16 cellular contexts compared by ENCODE assay signal in genomic region chr6:136137008-136137689, GRCh38.
DNase-seq lines count a peak whose midpoint lies in the region; ATAC-seq, FAIRE-seq and TF ChIP-seq lines count a peak whose summit lies in the region.
"Had no signal": no experiment of that assay in that cellular context is flagged by ENCODE, and none has a peak within 500 bp of the region (broad histone marks: within the 10 kb centered on the region; RNA-seq: fewer than 3 reads in every experiment).

No MANE protein-coding gene starts in this region.

- no peak overlapping the region for H3K4me3 ChIP-seq in osteoblast (ENCODE audit: insufficient read depth, low read length)
- H3K4me3 ChIP-seq: BLaER1, GM23338, lung, upper lobe of right lung had no signal

- TF ChIP-seq CTCF in osteoblast (IDR thresholded peaks at IDR 0.05; ENCODE audit: extremely low read depth, low read depth, low read length) = no peak

- DNase-seq in H54 (ENCODE audit: insufficient read length, low spot score) = no peak
- peak; percentile 40 for DNase-seq in NCI-H774 (lab: John Stamatoyannopoulos, UW)
- peak; percentile 15 for DNase-seq in globus pallidus (ENCODE audit: low spot score)
- no peak for DNase-seq in osteoblast (ENCODE audit: insufficient read length, low spot score, missing footprints)
- no peak for DNase-seq in activated gamma-delta T cell (lab: John Stamatoyannopoulos, UW)
- DNase-seq in NCI-H1694 treated with DMSO at 0.1 percent for 48 hours (lab: John Stamatoyannopoulos, UW) = no peak
- no peak for DNase-seq in activated naive CD4-positive, alpha-beta T cell treated with anti-CD3 and anti-CD28 coated beads, Interleukin-2, amount 50 U/mL, for 72 hours (ENCODE audit: low spot score in 2 of 2)
- DNase-seq: activated effector memory CD4-positive, alpha-beta T cell treated with Interleukin-2 at 50 U/mL for 16 hours; DMS53; NCI-H2171; upper lobe of right lung had no signal

- peaks cover 36% of the 10 kb centered on the region for H3K79me2 ChIP-seq in osteoblast (ENCODE audit: insufficient read depth, low read length)

- no peak overlapping the region for H3K4me2 ChIP-seq in osteoblast (ENCODE audit: insufficient read depth, low read length)
- H3K4me2 ChIP-seq: BLaER1, GM23338 had no signal

- H3K36me3 Mint-ChIP-seq in activated naive CD4-positive, alpha-beta T cell treated with anti-CD3 and anti-CD28 coated beads, Interleukin-2, amount 50 U/mL, for 72 hours = peaks cover 0 to 7% of the 10 kb centered on the region in 2 donors
- H3K36me3 Mint-ChIP-seq: stimulated activated effector memory CD8-positive, alpha-beta T cell treated with anti-CD3 and anti-CD28 coated beads, Interleukin-12 subunit alpha, Interleukin-12 subunit beta, amount 100 ng/mL, for 72 hours had no signal

- TF ChIP-seq POLR2A in H54 (IDR thresholded peaks at IDR 0.05; ENCODE audit: low read depth, low read length) = no peak

- H3K36me3 ChIP-seq in osteoblast (ENCODE audit: insufficient read depth, low read length) = peaks cover 5% of the 10 kb centered on the region
- H3K36me3 ChIP-seq: BLaER1, upper lobe of right lung had no signal

- H3K27ac ChIP-seq in osteoblast (ENCODE audit: low read depth, low read length) = peak overlapping the region; percentile 15
- H3K27ac ChIP-seq: BLaER1, upper lobe of right lung had no signal

- no peak overlapping the region for H3K27ac Mint-ChIP-seq in activated naive CD4-positive, alpha-beta T cell treated with anti-CD3 and anti-CD28 coated beads, Interleukin-2, amount 50 U/mL, for 72 hours
- H3K27ac Mint-ChIP-seq: brain; GM23338; stimulated activated effector memory CD8-positive, alpha-beta T cell treated with anti-CD3 and anti-CD28 coated beads, Interleukin-12 subunit alpha, Interleukin-12 subunit beta, amount 100 ng/mL, for 72 hours had no signal

- peak; percentile 41 for FAIRE-seq in H54 (lab: Jason Lieb, UNC)

- H3K9me3 ChIP-seq in osteoblast (ENCODE audit: low read depth, low read length) = no peaks in the 10 kb centered on the region
- H3K9me3 ChIP-seq: BLaER1, upper lobe of right lung had no signal

- peaks cover 19% of the 10 kb centered on the region for H3K4me1 ChIP-seq in osteoblast (ENCODE audit: insufficient read depth, low read length)
- H3K4me1 ChIP-seq: BLaER1, upper lobe of right lung had no signal

- ATAC-seq in activated naive CD4-positive, alpha-beta T cell treated with anti-CD3 and anti-CD28 coated beads, Interleukin-2, amount 50 U/mL, for 72 hours = no peak
- ATAC-seq: GM23338; stimulated activated effector memory CD8-positive, alpha-beta T cell treated with anti-CD3 and anti-CD28 coated beads, Interleukin-12 subunit alpha, Interleukin-12 subunit beta, amount 100 ng/mL, for 72 hours; upper lobe of right lung had no signal

- no peaks in the 10 kb centered on the region for H3K27me3 ChIP-seq in osteoblast (ENCODE audit: insufficient read depth, low read length)
- H3K27me3 ChIP-seq: BLaER1, upper lobe of right lung had no signal

- no peak overlapping the region for H2AFZ ChIP-seq in osteoblast (ENCODE audit: low read length)
- H2AFZ ChIP-seq: GM23338 had no signal

- H3K9me3 Mint-ChIP-seq in activated naive CD4-positive, alpha-beta T cell treated with anti-CD3 and anti-CD28 coated beads, Interleukin-2, amount 50 U/mL, for 72 hours = peaks cover 6% of the 10 kb centered on the region in 2 donors

- H4K20me1 ChIP-seq in osteoblast (ENCODE audit: insufficient read depth, low read length) = no peaks in the 10 kb centered on the region
- H4K20me1 ChIP-seq: BLaER1 had no signal

Comparison
In these comparisons a context has a peak if more than half of its experiments do, and no peak if none do; other contexts are left out.
1. DNase-seq: peak in NCI-H774 (single experiment) and globus pallidus (single experiment); none in H54 (single experiment), osteoblast (single experiment), activated gamma-delta T cell (single experiment), NCI-H1694 treated with DMSO at 0.1 percent for 48 hours (single experiment) and activated naive CD4-positive, alpha-beta T cell treated with anti-CD3 and anti-CD28 coated beads, Interleukin-2, amount 50 U/mL, for 72 hours (0 of 2).